ENCODE assay signal across 8 cellular contexts in genomic region chr10:95295031-95295755, GRCh38. TPM values are rescaled to one million over a fixed set of nuclear protein-coding genes. Genes with fewer than 3 reads are reported as not detected.
DNase-seq lines count a peak whose midpoint lies in the region; ATAC-seq and TF ChIP-seq lines count a peak whose summit lies in the region.

No MANE protein-coding gene starts in this region.

- H4K20me1 ChIP-seq in mammary epithelial cell (ENCODE audit: insufficient read depth, low read length) = no peaks in the 10 kb centered on the region

- H3K79me2 ChIP-seq in mammary epithelial cell (ENCODE audit: insufficient read depth, low read length) = peaks cover 6% of the 10 kb centered on the region

- dilution Hi-C loops in mammary epithelial cell (cut with HindIII; ENCODE audit: low sequenced_read_pairs) = no loop called here

- H3K4me2 ChIP-seq in mammary epithelial cell (ENCODE audit: insufficient read depth, low read depth, low read length) = peak overlapping the region; percentile 79

- H3K4me3 ChIP-seq in mammary epithelial cell (replicated peaks in 1 of 3; ENCODE audit: insufficient read depth in 1 of 3, low read depth in 2 of 3, low read length in 3 of 3) = peak overlapping the region in 2 of 3 experiments; percentile 14 to 32
- peak overlapping the region; percentile 55 for H3K4me3 ChIP-seq in lower lobe of right lung
- H3K4me3 ChIP-seq in stomach = peak overlapping the region; percentile 36 to 50 (median 38)

- H3K27me3 ChIP-seq in mammary epithelial cell (ENCODE audit: insufficient read depth, low read length) (no peaks in the 10 kb centered on the region), lower lobe of right lung (ENCODE audit: low read depth) (no peaks in the 10 kb centered on the region), stomach (peaks cover 0 to 6% (median 0%) of the 10 kb centered on the region in 3 donors)

- under 1% methylated on average over 26 of the region's 39 CpGs for WGBS in mammary epithelial cell (ENCODE audit: low coverage, missing lambda C conversion rate)
- WGBS in stomach, 5 donors = 2 to 12% (median 3%) methylated on average over 20 to 39 of the region's 39 CpGs

- intact Hi-C loops in mammary epithelial cell (cut with micrococcal nuclease) (no loop called here), lower lobe of right lung (cut with DNase I) (no loop called here), stomach (cut with DNase I; ENCODE audit: low total_unique reads) (no loop called here)

- TF ChIP-seq CTCF in mammary epithelial cell (conservative IDR thresholded peaks at IDR 0.05 in 1 of 2, IDR thresholded peaks at IDR 0.05 in 1 of 2; ENCODE audit: extremely low read depth in 1 of 2, insufficient read depth in 1 of 2, low read depth in 1 of 2, low read length in 2 of 2) = no peak
- no peak for TF ChIP-seq CTCF in lower lobe of right lung (IDR thresholded peaks at IDR 0.05)
- no peak for TF ChIP-seq CTCF in stomach (IDR thresholded peaks at IDR 0.05)

- ATAC-seq in GM19468 (IDR thresholded peaks at IDR 0.05; ENCODE audit: extremely low read depth, unreplicated experiment) (peak; percentile 77), HG03558 (IDR thresholded peaks at IDR 0.05; ENCODE audit: extremely low read depth, unreplicated experiment) (peak; percentile 68), lower lobe of right lung (peak; percentile 49 to 61)

- DNase-seq in ELR (ENCODE audit: low read depth) (peak; percentile 52), RPMI7951 (ENCODE audit: low read depth) (peak; percentile 51), mammary epithelial cell (peak; percentile 91), lower lobe of right lung (peak; percentile 78), stomach (peak; percentile 69), hippocampal formation (lab: John Stamatoyannopoulos, UW) (no peak)

- CTCF ChIA-PET in mammary epithelial cell (lab: Charles Lee; ENCODE audit: low non-redundant PET) = interaction anchor here (0.6 to 0.8 kb wide), 2 partner anchors 32 to 93 kb away, joined by 3 read pairs; no protein-coding TSS in a partner anchor

- TF ChIP-seq EP300 in stomach (IDR thresholded peaks at IDR 0.05) = no peak

- H3K27ac ChIP-seq in mammary epithelial cell (ENCODE audit: insufficient read depth, low read depth, low read length) (peak overlapping the region; percentile 73), lower lobe of right lung (peak overlapping the region; percentile 70), stomach (peak overlapping the region; percentile 22 to 81 (median 65))

- no peaks in the 10 kb centered on the region for H3K36me3 ChIP-seq in mammary epithelial cell (ENCODE audit: insufficient read depth, low read length)
- H3K36me3 ChIP-seq in lower lobe of right lung = no peaks in the 10 kb centered on the region
- H3K36me3 ChIP-seq in stomach = no peaks in the 10 kb centered on the region

- in situ Hi-C loops in mammary epithelial cell (cut with MboI; ENCODE audit: low sequenced_read_pairs in 2 of 2) = no loop called here

- H3K9ac ChIP-seq in mammary epithelial cell (ENCODE audit: insufficient read depth, low read length) = peak overlapping the region; percentile 43

- peak overlapping the region; percentile 87 for H2AFZ ChIP-seq in mammary epithelial cell (ENCODE audit: low read depth, low read length)

- no peak for TF ChIP-seq POLR2A in stomach (IDR thresholded peaks at IDR 0.05)

- H3K4me1 ChIP-seq in mammary epithelial cell (ENCODE audit: insufficient read depth, low read length) = peaks cover 21% of the 10 kb centered on the region
- peaks cover 24% of the 10 kb centered on the region for H3K4me1 ChIP-seq in lower lobe of right lung
- peaks cover 12 to 24% (median 20%) of the 10 kb centered on the region in 4 donors for H3K4me1 ChIP-seq in stomach

- no peaks in the 10 kb centered on the region for H3K9me3 ChIP-seq in mammary epithelial cell (replicated peaks; ENCODE audit: insufficient read depth, low read length)
- no peaks in the 10 kb centered on the region for H3K9me3 ChIP-seq in lower lobe of right lung
- H3K9me3 ChIP-seq in stomach = no peaks in the 10 kb centered on the region

- BruUV-seq in mammary epithelial cell (replicated peaks; lab: Mats Ljungman, UMichigan) = TSS peak; percentile 41

RNA-seq across cellular contexts. Expression of gene PDLIM1, which starts 4.4 kb away (rescaled TPM):
- 38.4 and 38.8 TPM in 2 replicates for total RNA-seq in RPMI7951 (2014; rRNA removed; shearing (Covaris generic))
- total RNA-seq in mammary epithelial cell (100 to 1,000 TPM; 105 to 364 TPM), lower lobe of right lung (178 TPM), stomach (100 to 1,000 TPM in 2 of 5 donors, 10 to 100 TPM in 3; 41.7 to 231 (median 83.9) TPM)
- polyA plus RNA-seq in mammary epithelial cell (290 TPM), stomach (100 to 1,000 TPM; 168 to 289 (median 277) TPM)
- 643 TPM for polyA minus RNA-seq in mammary epithelial cell

Comparison
In these comparisons a context has a peak if more than half of its experiments do, and no peak if none do; other contexts are left out.
1. DNase-seq: peak in ELR (single experiment), RPMI7951 (single experiment), mammary epithelial cell (single experiment), lower lobe of right lung (single experiment) and stomach (single experiment); none in hippocampal formation (0 of 2).
2. Peak in every context shown above with its lines, with median percentiles within 50 percentile points of each other: ATAC-seq, H3K27ac ChIP-seq and H3K4me3 ChIP-seq.